15 cellular contexts compared by ENCODE assay signal in the genomic region with DNA sequence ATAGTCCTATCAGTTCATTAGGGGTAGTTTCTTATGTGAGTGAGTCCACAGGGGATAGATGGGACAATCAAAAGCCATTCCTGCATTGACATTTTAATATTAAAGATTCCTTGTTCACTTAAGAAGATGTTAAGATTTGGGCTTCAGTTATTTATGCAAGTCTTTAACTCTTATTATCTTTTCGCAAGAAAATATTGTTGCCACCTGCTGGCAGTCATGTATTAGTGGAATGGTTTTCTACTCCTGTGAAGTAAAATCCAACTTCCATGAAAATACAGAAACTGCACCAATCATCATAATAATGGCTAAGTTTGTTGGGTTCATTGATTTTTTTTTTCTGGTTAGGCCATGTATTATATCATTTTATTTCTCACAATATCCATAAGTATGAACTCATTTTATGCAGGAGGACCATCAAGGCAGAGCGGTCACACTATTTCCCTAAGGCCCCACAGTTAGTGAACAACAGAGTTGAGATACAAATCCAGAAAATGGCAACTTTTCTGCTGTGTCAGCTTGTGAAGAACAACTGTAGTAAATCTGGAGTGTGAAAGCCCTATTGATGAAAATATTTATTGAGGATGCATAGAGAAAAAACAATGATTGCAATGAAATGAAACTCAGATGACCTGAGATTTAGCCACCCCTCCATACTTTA.
A peak's percentile ranks its signal among the peaks of the same experiment; 100 is the strongest.
DNase-seq lines count a peak whose midpoint lies in the region; ATAC-seq and TF ChIP-seq lines count a peak whose summit lies in the region.
"Had no signal": no experiment of that assay in that cellular context is flagged by ENCODE, and none has a peak within 500 bp of the region (broad histone marks: within the 10 kb centered on the region; RNA-seq: fewer than 3 reads in every experiment).

No MANE protein-coding gene starts in this region.

- H3K27ac Mint-ChIP-seq in nephron, result no peak overlapping the region
- H3K27ac Mint-ChIP-seq: naive thymus-derived CD4-positive, alpha-beta T cell had no signal

- no peaks in the 10 kb centered on the region for H3K9me3 ChIP-seq in colonic mucosa
- H3K9me3 ChIP-seq: testis had no signal

- no peaks in the 10 kb centered on the region for H3K27me3 ChIP-seq in colonic mucosa
- H3K27me3 ChIP-seq: testis had no signal

- H3K4me3 ChIP-seq in NB4 (ENCODE audit: low read depth, low read length) (no peak overlapping the region), colonic mucosa (no peak overlapping the region)
- H3K4me3 ChIP-seq: testis had no signal

- H3K36me3 Mint-ChIP-seq in nephron (ENCODE audit: low read depth), result peaks cover 11% of the 10 kb centered on the region
- H3K36me3 Mint-ChIP-seq: IgD-negative memory B cell; naive thymus-derived CD4-positive, alpha-beta T cell had no signal

- H3K4me3 Mint-ChIP-seq in nephron, result no peak overlapping the region
- H3K4me3 Mint-ChIP-seq: IgD-negative memory B cell; naive thymus-derived CD4-positive, alpha-beta T cell had no signal

- TF ChIP-seq CTCF in NB4 (IDR thresholded peaks at IDR 0.05; ENCODE audit: low read depth, low read length) (peak; percentile 26), colonic mucosa (IDR thresholded peaks at IDR 0.05) (peak; percentile 26), nephron (IDR thresholded peaks at IDR 0.05; ENCODE audit: unreplicated experiment in 3 of 3) (peak; percentile 42 to 48 (median 46))

- H3K9me3 Mint-ChIP-seq in nephron, result no peaks in the 10 kb centered on the region
- H3K9me3 Mint-ChIP-seq: IgD-negative memory B cell; naive thymus-derived CD4-positive, alpha-beta T cell had no signal

- peak; percentile 44 for DNase-seq in ELR (ENCODE audit: low read depth)
- DNase-seq in NB4 (ENCODE audit: low read depth), result peak; percentile 12
- no peak for DNase-seq in colonic mucosa
- DNase-seq in cerebellum (ENCODE audit: low spot score), result no peak
- no peak for DNase-seq in NCI-H748 (lab: John Stamatoyannopoulos, UW; ENCODE audit: unreplicated experiment)
- DNase-seq: activated T-cell treated with anti-CD3 and anti-CD28 coated beads for 4 hours; central memory CD4-positive, alpha-beta T cell; naive thymus-derived CD4-positive, alpha-beta T cell; NCI-H526 treated with DMSO at 0.1 percent for 48 hours; stimulated activated CD4-positive, alpha-beta T cell treated with anti-CD3 and anti-CD28 coated beads, Interleukin-2, amount 100 ng/mL, for 48 hours; testis had no signal

- no peaks in the 10 kb centered on the region for H3K36me3 ChIP-seq in colonic mucosa

- ATAC-seq in GM19397 (IDR thresholded peaks at IDR 0.05; ENCODE audit: unreplicated experiment) (no peak), GM18502 (IDR thresholded peaks at IDR 0.05; ENCODE audit: poor library complexity, unreplicated experiment) (no peak)
- ATAC-seq: naive thymus-derived CD4-positive, alpha-beta T cell had no signal

- H3K27me3 Mint-ChIP-seq in nephron (ENCODE audit: low read depth), result no peaks in the 10 kb centered on the region
- H3K27me3 Mint-ChIP-seq: IgD-negative memory B cell had no signal

- intact Hi-C loops in colonic mucosa (cut with DNase I), result loop anchor here (5.0 kb wide), 2 partner anchors 196 to 244 kb away; no protein-coding TSS in a partner anchor

- no peaks in the 10 kb centered on the region for H3K4me1 ChIP-seq in colonic mucosa
- H3K4me1 ChIP-seq: testis had no signal

- no peaks in the 10 kb centered on the region for H3K4me1 Mint-ChIP-seq in nephron
- H3K4me1 Mint-ChIP-seq: naive thymus-derived CD4-positive, alpha-beta T cell had no signal

- H3K9ac ChIP-seq in colonic mucosa (ENCODE audit: low read depth in 2 of 2, low read length in 2 of 2), result no peak overlapping the region

- no peak for TF ChIP-seq POLR2A in NB4 (IDR thresholded peaks at IDR 0.05; ENCODE audit: extremely low read depth, insufficient read length)

- H3K27ac ChIP-seq in colonic mucosa, result no peak overlapping the region
- H3K27ac ChIP-seq: testis had no signal

Comparison
In these comparisons a context has a peak if more than half of its experiments do, and no peak if none do; other contexts are left out.
1. DNase-seq: peak in ELR (single experiment) and NB4 (single experiment); none in colonic mucosa (single experiment), cerebellum (single experiment) and NCI-H748 (single experiment).
2. Peak in every context shown above with its lines, with median percentiles within 50 percentile points of each other: CTCF ChIP-seq.